ENCODE assay signal across 20 cellular contexts in the genomic region with DNA sequence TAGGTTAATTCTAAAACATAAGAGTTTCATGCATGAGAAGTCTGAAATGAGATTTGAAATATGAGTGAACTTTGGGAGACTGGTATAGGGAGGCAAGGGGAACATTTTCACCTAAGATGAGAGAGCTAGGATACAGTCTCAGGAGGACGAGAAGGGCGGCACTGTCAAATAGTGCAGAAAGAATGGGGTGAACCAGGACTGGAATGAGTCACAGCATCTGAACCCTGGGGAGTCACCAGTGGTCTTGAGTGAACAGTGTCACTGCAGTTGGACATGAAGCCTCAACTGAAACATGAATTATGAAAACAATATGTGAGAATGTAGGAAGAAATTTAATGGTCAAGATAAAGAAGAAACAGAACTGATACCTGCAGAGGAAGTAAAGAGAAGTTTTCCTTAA. TPM values are rescaled to one million over a fixed set of nuclear protein-coding genes. Genes with fewer than 3 reads are reported as not detected.
DNase-seq lines count a peak whose midpoint lies in the region; ATAC-seq and TF ChIP-seq lines count a peak whose summit lies in the region.
"Had no signal": no experiment of that assay in that cellular context is flagged by ENCODE, and none has a peak within 500 bp of the region (broad histone marks: within the 10 kb centered on the region; RNA-seq: fewer than 3 reads in every experiment).

No MANE protein-coding gene starts in this region.

- TF ChIP-seq CTCF in glutamatergic neuron (IDR thresholded peaks at IDR 0.05; ENCODE audit: partially characterized antibody, unreplicated experiment): no peak

- no peaks in the 10 kb centered on the region for H3K9me3 Mint-ChIP-seq in stimulated activated naive CD8-positive, alpha-beta T cell treated with anti-CD3 and anti-CD28 coated beads, Interleukin-15, amount 100 ng/mL, for 72 hours
- H3K9me3 Mint-ChIP-seq in glutamatergic neuron (ENCODE audit: unreplicated experiment): no peaks in the 10 kb centered on the region
- H3K9me3 Mint-ChIP-seq: activated naive CD8-positive, alpha-beta T cell treated with anti-CD3 and anti-CD28 coated beads, Interleukin-2, amount 50 U/mL, for 24 hours had no signal

- no peaks in the 10 kb centered on the region for H3K36me3 Mint-ChIP-seq in glutamatergic neuron (ENCODE audit: unreplicated experiment)

- no peaks in the 10 kb centered on the region for H3K27me3 Mint-ChIP-seq in stimulated activated naive CD8-positive, alpha-beta T cell treated with anti-CD3 and anti-CD28 coated beads, Interleukin-15, amount 100 ng/mL, for 72 hours
- H3K27me3 Mint-ChIP-seq in glutamatergic neuron (ENCODE audit: unreplicated experiment): no peaks in the 10 kb centered on the region
- H3K27me3 Mint-ChIP-seq: activated naive CD8-positive, alpha-beta T cell treated with anti-CD3 and anti-CD28 coated beads, Interleukin-2, amount 50 U/mL, for 24 hours had no signal

- DNase-seq in iPS-NIHi11 (ENCODE audit: low spot score): no peak
- no peak for DNase-seq in stimulated activated naive CD8-positive, alpha-beta T cell treated with anti-CD3 and anti-CD28 coated beads, Interleukin-15, amount 100 ng/mL, for 72 hours
- DNase-seq in glutamatergic neuron: no peak
- no peak for DNase-seq in SKM-1 treated with dmso at 0.1 percent for 144 hours (lab: John Stamatoyannopoulos, UW; ENCODE audit: unreplicated experiment)
- DNase-seq: activated CD4-positive, alpha-beta T cell treated with anti-CD3 and anti-CD28 coated beads, Interleukin-2, amount 50 U/mL, for 1 hour; activated naive CD8-positive, alpha-beta T cell treated with anti-CD3 and anti-CD28 coated beads, Interleukin-2, amount 50 U/mL, for 24 hours; activated T-cell treated with anti-CD3 and anti-CD28 coated beads, Interleukin-2, amount 50 U/mL, for 48 hours; effector CD8-positive, alpha-beta T cell; H7; NCI-H1436 treated with DMSO at 0.1 percent for 48 hours; NCI-H510A treated with DMSO at 0.1 percent for 48 hours; stimulated activated naive CD4-positive, alpha-beta T cell; T1000 had no signal

- no peak overlapping the region for H3K4me3 Mint-ChIP-seq in stimulated activated naive CD8-positive, alpha-beta T cell treated with anti-CD3 and anti-CD28 coated beads, Interleukin-15, amount 100 ng/mL, for 72 hours
- H3K4me3 Mint-ChIP-seq in glutamatergic neuron (ENCODE audit: unreplicated experiment): no peak overlapping the region
- H3K4me3 Mint-ChIP-seq: activated naive CD8-positive, alpha-beta T cell treated with anti-CD3 and anti-CD28 coated beads, Interleukin-2, amount 50 U/mL, for 24 hours had no signal

- no peaks in the 10 kb centered on the region for H3K4me1 Mint-ChIP-seq in stimulated activated naive CD8-positive, alpha-beta T cell treated with anti-CD3 and anti-CD28 coated beads, Interleukin-15, amount 100 ng/mL, for 72 hours
- peaks cover 2% of the 10 kb centered on the region for H3K4me1 Mint-ChIP-seq in glutamatergic neuron (ENCODE audit: low read depth, unreplicated experiment)
- H3K4me1 Mint-ChIP-seq: activated naive CD8-positive, alpha-beta T cell treated with anti-CD3 and anti-CD28 coated beads, Interleukin-2, amount 50 U/mL, for 24 hours had no signal

- H3K27ac Mint-ChIP-seq in stimulated activated naive CD8-positive, alpha-beta T cell treated with anti-CD3 and anti-CD28 coated beads, Interleukin-15, amount 100 ng/mL, for 72 hours: peak overlapping the region in 1 of 2 donors; percentile 35
- H3K27ac Mint-ChIP-seq in glutamatergic neuron (ENCODE audit: unreplicated experiment): no peak overlapping the region
- H3K27ac Mint-ChIP-seq: activated naive CD8-positive, alpha-beta T cell treated with anti-CD3 and anti-CD28 coated beads, Interleukin-2, amount 50 U/mL, for 24 hours had no signal

- ATAC-seq in GM18858 (IDR thresholded peaks at IDR 0.05; ENCODE audit: unreplicated experiment) (peak; percentile 74), GM21367 (IDR thresholded peaks at IDR 0.05; ENCODE audit: unreplicated experiment) (peak; percentile 67), HG02870 (IDR thresholded peaks at IDR 0.05; ENCODE audit: unreplicated experiment) (peak; percentile 87), HG03442 (IDR thresholded peaks at IDR 0.05; ENCODE audit: unreplicated experiment) (peak; percentile 94)
- ATAC-seq in stimulated activated naive CD8-positive, alpha-beta T cell treated with anti-CD3 and anti-CD28 coated beads, Interleukin-15, amount 100 ng/mL, for 72 hours: no peak
- ATAC-seq: activated naive CD8-positive, alpha-beta T cell treated with anti-CD3 and anti-CD28 coated beads, Interleukin-2, amount 50 U/mL, for 24 hours had no signal

RNA-seq across cellular contexts. Expression of a gene that starts 33.8 kb away (rescaled TPM):
- total RNA-seq in glutamatergic neuron (ENCODE audit: unreplicated experiment): 0.56 TPM

RNA-seq across cellular contexts. Expression of a gene that starts 48.9 kb away (rescaled TPM):
- 14.5 TPM for total RNA-seq in glutamatergic neuron (ENCODE audit: unreplicated experiment)

RNA-seq across cellular contexts. Expression of a gene that starts 48.9 kb away (rescaled TPM):
- total RNA-seq in glutamatergic neuron (ENCODE audit: unreplicated experiment): not detected
- total RNA-seq: cardiac muscle cell, H7, hepatocyte, osteocyte had no signal
